In genomic region chr7:80224416-80224815, GRCh38 we compare ENCODE assay signal across 21 cellular contexts.
"Had no signal": no experiment of that assay in that cellular context is flagged by ENCODE, and none has a peak within 500 bp of the region (broad histone marks: within the 10 kb centered on the region; RNA-seq: fewer than 3 reads in every experiment).

No MANE protein-coding gene starts in this region.

- DNase-seq: activated CD4-positive, alpha-beta T cell treated with anti-CD3 and anti-CD28 coated beads for 1 hour; activated CD4-positive, alpha-beta T cell treated with anti-CD3 and anti-CD28 coated beads, Interleukin-2, amount 50 U/mL, for 1 hour; activated CD8-positive, alpha-beta T cell treated with anti-CD3 and anti-CD28 coated beads, Interleukin-2, amount 10 ng/mL, durations not matched to agents 7 days and 5 days; activated gamma-delta T cell treated with Interleukin-2 at 50 U/mL for 16 hours; body of pancreas; effector CD4-positive, alpha-beta T cell; gastrocnemius medialis; heart left ventricle; islet precursor cell; left cardiac atrium; midbrain; natural killer cell; ovary; psoas muscle; right cardiac atrium; stimulated activated CD4-positive, alpha-beta T cell treated with anti-CD3 and anti-CD28 coated beads, Interleukin-4, amount 100 ng/mL, for 4 hours; stimulated activated naive CD8-positive, alpha-beta T cell treated with anti-CD3 and anti-CD28 coated beads, Interleukin-15, Interleukin-2, amounts not matched to agents 100 U/mL and 50 U/mL, for 24 hours; trophoblast cell; WERI-Rb-1 had no signal

- H3K27ac ChIP-seq: body of pancreas, cardiac muscle cell, gastrocnemius medialis, heart left ventricle, ovary, psoas muscle, suprapubic skin, WERI-Rb-1 had no signal

- ATAC-seq: activated CD8-positive, alpha-beta T cell treated with anti-CD3 and anti-CD28 coated beads, Interleukin-2, amount 10 ng/mL, durations not matched to agents 7 days and 5 days; body of pancreas; gastrocnemius medialis; heart left ventricle; left cardiac atrium; natural killer cell; psoas muscle; right cardiac atrium; stimulated activated naive CD8-positive, alpha-beta T cell treated with anti-CD3 and anti-CD28 coated beads, Interleukin-15, Interleukin-2, amounts not matched to agents 100 U/mL and 50 U/mL, for 24 hours had no signal

- H3K36me3 ChIP-seq: cardiac muscle cell, gastrocnemius medialis, ovary, suprapubic skin, WERI-Rb-1 had no signal

- H3K9me3 ChIP-seq: body of pancreas, gastrocnemius medialis, heart left ventricle, ovary, psoas muscle, suprapubic skin had no signal

- H3K4me3 ChIP-seq: body of pancreas, cardiac muscle cell, gastrocnemius medialis, heart left ventricle, ovary, psoas muscle, suprapubic skin had no signal

- H3K4me1 ChIP-seq: body of pancreas, gastrocnemius medialis, psoas muscle had no signal

- H3K27me3 ChIP-seq: body of pancreas, cardiac muscle cell, gastrocnemius medialis, heart left ventricle, ovary, suprapubic skin had no signal
